8 cellular contexts compared by ENCODE assay signal in the genomic region with DNA sequence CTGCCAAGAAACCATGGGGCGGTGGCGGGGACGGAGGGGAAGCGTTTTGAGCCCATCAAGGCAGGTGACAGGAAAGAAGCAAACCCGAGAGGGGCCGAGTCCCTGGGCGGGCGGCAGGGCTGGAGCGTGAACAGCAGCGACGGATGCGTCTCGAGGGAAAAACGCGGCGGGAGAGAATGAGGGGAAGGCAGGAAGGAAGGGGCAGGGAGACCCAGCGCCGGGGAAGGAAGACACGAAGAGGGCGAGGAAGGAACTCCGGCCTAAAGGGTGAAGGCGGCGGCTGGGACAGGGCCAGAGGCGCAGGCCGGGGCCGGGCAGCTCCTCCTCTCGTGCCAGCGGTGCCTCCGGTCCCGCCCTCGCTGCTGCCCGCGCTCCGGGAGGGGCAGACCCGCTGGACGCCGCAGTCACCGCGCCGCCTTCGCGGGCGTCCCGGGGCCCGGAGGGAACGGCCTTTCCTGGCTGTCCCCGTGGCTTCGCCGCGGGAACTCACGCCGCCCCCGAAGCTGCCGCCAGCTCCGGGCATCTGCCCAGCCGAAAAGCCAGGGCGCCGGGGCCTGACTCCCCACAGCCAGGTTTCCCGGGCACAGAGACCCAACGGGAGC. TPM values are rescaled to one million over a fixed set of nuclear protein-coding genes. Genes with fewer than 3 reads are reported as not detected.
A peak's percentile ranks its signal among the peaks of the same experiment; 100 is the strongest.
DNase-seq lines count a peak whose midpoint lies in the region; ATAC-seq, FAIRE-seq and TF ChIP-seq lines count a peak whose summit lies in the region.

No MANE protein-coding gene starts in this region.

- no peaks in the 10 kb centered on the region for H3K9me3 ChIP-seq in A549
- H3K9me3 ChIP-seq in Panc1 (ENCODE audit: control insufficient read depth, insufficient read depth, low read depth, low read length): no peaks in the 10 kb centered on the region
- H3K9me3 ChIP-seq in breast epithelium: no peaks in the 10 kb centered on the region
- H3K9me3 ChIP-seq in small intestine (ENCODE audit: control insufficient read depth, low read depth): no peaks in the 10 kb centered on the region

- TF ChIP-seq RAD21 in A549 (conservative IDR thresholded peaks at IDR 0.05 in 1 of 2, IDR thresholded peaks at IDR 0.05 in 1 of 2): no peak

- FAIRE-seq in A549 (lab: Jason Lieb, UNC) (no peak), small intestine (lab: Jason Lieb, UNC) (no peak)

- TF ChIP-seq EP300 in A549 (IDR thresholded peaks at IDR 0.05): no peak

- TF ChIP-seq POLR2A in A549 (IDR thresholded peaks at IDR 0.05; ENCODE audit: low read length) (no peak), breast epithelium (IDR thresholded peaks at IDR 0.05) (no peak)

- H3K36me3 ChIP-seq in Panc1 (ENCODE audit: control insufficient read depth, insufficient read depth, low read length) (no peaks in the 10 kb centered on the region; the same call in 1 of the 2 replicates), breast epithelium (no peaks in the 10 kb centered on the region), small intestine (ENCODE audit: control insufficient read depth in 2 of 2, insufficient read depth in 2 of 2, low read length in 2 of 2) (no peaks in the 10 kb centered on the region)

- CTCF ChIA-PET in A549 (lab: Yijun Ruan, JAX): interaction anchor here (1.1 kb wide), 1 partner anchor 59 kb away, joined by 3 read pairs; no protein-coding TSS in a partner anchor
- CTCF ChIA-PET in Panc1 (lab: Charles Lee): no interaction called here

- H3K27ac ChIP-seq in A549 (peak overlapping the region; percentile 82 to 97), Panc1 (ENCODE audit: low read length) (peak overlapping the region; percentile 51), breast epithelium (peak overlapping the region; percentile 96), small intestine (ENCODE audit: low read depth in 1 of 2, low read length in 1 of 2) (peak overlapping the region; percentile 90 to 96)

- DNase-seq in A549 (ENCODE audit: low read depth in 1 of 2, low spot score in 1 of 2) (peak; percentile 36 to 42), GM12865 (ENCODE audit: low read depth) (no peak), Panc1 (ENCODE audit: low read depth, low spot score) (no peak), breast epithelium (ENCODE audit: low spot score in 2 of 2) (peak; percentile 65), iPS-NIHi7 (ENCODE audit: extremely low spot score) (peak; percentile 59), small intestine (peak; percentile 70), NCI-H1436 treated with DMSO at 0.1 percent for 48 hours (lab: John Stamatoyannopoulos, UW) (no peak)

- no TSS peak for BruUV-seq in Panc1 (replicated peaks; lab: Mats Ljungman, UMichigan)

- no peak for TF ChIP-seq CTCF in A549 (IDR thresholded peaks at IDR 0.05)
- no peak for TF ChIP-seq CTCF in GM12865 (IDR thresholded peaks at IDR 0.05; ENCODE audit: insufficient read depth, low read depth, low read length, missing control alignments)
- TF ChIP-seq CTCF in Panc1 (IDR thresholded peaks at IDR 0.05): no peak
- TF ChIP-seq CTCF in breast epithelium (IDR thresholded peaks at IDR 0.05): peak in 1 of 3 donors; percentile 5

- in situ Hi-C loops in Panc1 (cut with HindIII; ENCODE audit: low pct_unique_long_range_greater_than_20kb, low sequenced_read_pairs): no loop called here

- H3K27me3 ChIP-seq in Panc1 (ENCODE audit: control insufficient read depth, insufficient read depth, low read length) (no peaks in the 10 kb centered on the region), breast epithelium (no peaks in the 10 kb centered on the region), small intestine (ENCODE audit: control insufficient read depth in 2 of 2, insufficient read depth in 2 of 2, low read length in 2 of 2) (no peaks in the 10 kb centered on the region)

- peak; percentile 64 to 86 for ATAC-seq in A549
- peak; percentile 25 for ATAC-seq in HG03064 (IDR thresholded peaks at IDR 0.05; ENCODE audit: low read depth, unreplicated experiment)
- ATAC-seq in Panc1: peak; percentile 81

- POLR2A ChIA-PET in A549 (lab: Yijun Ruan, JAX): interaction anchor here (1.0 to 1.4 kb wide), 2 partner anchors 31 to 39 kb away, joined by 3 read pairs; no protein-coding TSS in a partner anchor
- POLR2A ChIA-PET in Panc1 (lab: Charles Lee): no interaction called here

- H3K4me2 ChIP-seq in A549: peak overlapping the region; percentile 99

- peak overlapping the region; percentile 68 for H3K4me3 ChIP-seq in A549
- peak overlapping the region; percentile 84 for H3K4me3 ChIP-seq in GM12865 (ENCODE audit: low read depth, low read length)
- peak overlapping the region; percentile 69 to 71 for H3K4me3 ChIP-seq in Panc1 (ENCODE audit: low read depth in 2 of 2, low read length in 2 of 2)
- H3K4me3 ChIP-seq in breast epithelium: peak overlapping the region; percentile 78 to 84 (median 83)
- H3K4me3 ChIP-seq in small intestine (ENCODE audit: low read depth in 1 of 2, low read length in 2 of 2): peak overlapping the region; percentile 52 to 69

- H3K4me1 ChIP-seq in A549 (peaks cover 13% of the 10 kb centered on the region; the same call in 2 of the 3 replicates), Panc1 (ENCODE audit: control insufficient read depth, insufficient read depth, low read length) (peaks cover 6% of the 10 kb centered on the region; the same call in 1 of the 2 replicates), breast epithelium (peaks cover 0 to 6% of the 10 kb centered on the region in 2 donors), small intestine (ENCODE audit: control insufficient read depth in 2 of 2, insufficient read depth in 1 of 2, low read depth in 1 of 2, low read length in 1 of 2) (peaks cover 4 to 6% of the 10 kb centered on the region in 2 donors)

- 3% methylated on average over 24 of the region's 60 CpGs for WGBS in A549 (ENCODE audit: missing lambda C conversion rate)
- 0 to 1% (median 1%) methylated on average over 35 to 60 of the region's 60 CpGs for WGBS in small intestine, 3 donors

- intact Hi-C loops in Panc1 (cut with micrococcal nuclease; ENCODE audit: unreplicated experiment) (no loop called here), breast epithelium (cut with DNase I; ENCODE audit: low total_unique reads) (no loop called here)

TF ChIP-seq in A549, 52 proteins besides CTCF, POLR2A, EP300 and RAD21:
- TF ChIP-seq ELK1 (IDR thresholded peaks at IDR 0.05; ENCODE audit: low read depth, low read length) (no peak), PHF8 (IDR thresholded peaks at IDR 0.05; ENCODE audit: borderline replicate concordance, low read depth) (0 out of 2 replicates have a peak, but pooled peaks have one; percentile 62), ESRRA (IDR thresholded peaks at IDR 0.05; ENCODE audit: borderline replicate concordance, low read length) (no peak), CHD2 (IDR thresholded peaks at IDR 0.05; ENCODE audit: low read length, partially characterized antibody) (no peak), KDM1A (IDR thresholded peaks at IDR 0.05; ENCODE audit: low read depth) (no peak), ZSCAN20 (CRISPR knock-in tag; IDR thresholded peaks at IDR 0.05) (no peak)

RNA-seq across cellular contexts. Expression of gene RGS12, which starts 0.8 kb away (rescaled TPM):
- polyA plus RNA-seq in A549 (2011; rRNA removed) (7.4 and 8.0 TPM in 2 replicates), A549 (2017; fragmentation: RNase III; extraction: RNeasy Plus Mini Kit Qiagen cat#74134 plus additional on column Dnase treatment) (8.1 to 9.6 TPM (median 8.9 TPM) in 3 replicates), small intestine (10 to 100 TPM in 2 of 3 donors, 1 to 10 TPM in 1; 6.5 to 14.1 (median 11.1) TPM)
- polyA plus RNA-seq in A549 (2012; cell fraction: cytosol; rRNA removed): 8.5 and 10.2 TPM in 2 replicates
- 19.7 and 25.3 TPM in 2 replicates for polyA plus RNA-seq in A549 (2012; cell fraction: nucleus; rRNA removed)
- 7.0 and 12.3 TPM in 2 replicates for polyA minus RNA-seq in A549 (2011; rRNA and poly(A)+ RNA removed)
- total RNA-seq in Panc1 (2021; ENCODE audit: unreplicated experiment) (24.3 TPM), breast epithelium (10 to 100 TPM; 24.3 to 94.5 (median 29.9) TPM)
- polyA plus RNA-seq in Panc1 (2012; ENCODE audit: insufficient read length): 31.5 TPM

RNA-seq across cellular contexts. Expression of gene MSANTD1, which starts 43.1 kb away (rescaled TPM):
- polyA plus RNA-seq in A549 (2011; rRNA removed) (0.08 and 0.09 TPM in 2 replicates), A549 (2017; fragmentation: RNase III; extraction: RNeasy Plus Mini Kit Qiagen cat#74134 plus additional on column Dnase treatment) (0.12 to 0.21 TPM (median 0.17 TPM) in 3 replicates), small intestine (under 1 TPM; 0.27 to 0.45 (median 0.28) TPM)
- polyA plus RNA-seq in A549 (2012; cell fraction: cytosol; rRNA removed): 0.09 and 0.17 TPM in 2 replicates
- 1.1 and 1.6 TPM in 2 replicates for polyA plus RNA-seq in A549 (2012; cell fraction: nucleus; rRNA removed)
- polyA minus RNA-seq in A549 (2011; rRNA and poly(A)+ RNA removed): 0.12 and 0.34 TPM in 2 replicates
- total RNA-seq in Panc1 (2021; ENCODE audit: unreplicated experiment) (0.57 TPM), breast epithelium (under 1 TPM; 0.48 to 0.88 (median 0.66) TPM)
- polyA plus RNA-seq in Panc1 (2012; ENCODE audit: insufficient read length): 0.52 TPM

Comparison
In these comparisons a context has a peak if more than half of its experiments do, and no peak if none do; other contexts are left out.
1. ATAC-seq: peak in every context shown above with its lines; median percentile 81 in Panc1; 75 in A549; 25 in HG03064.
2. DNase-seq: peak in A549 (2 of 2), breast epithelium (2 of 2), iPS-NIHi7 (single experiment) and small intestine (single experiment); none in GM12865 (single experiment), Panc1 (single experiment) and NCI-H1436 treated with DMSO at 0.1 percent for 48 hours (single experiment).
3. Peak in every context shown above with its lines, with median percentiles within 50 percentile points of each other: H3K27ac ChIP-seq and H3K4me3 ChIP-seq.